In genomic region chr14:21868442-21869046, GRCh38 we compare ENCODE assay signal across 9 cellular contexts.
DNase-seq lines count a peak whose midpoint lies in the region; ATAC-seq, FAIRE-seq and TF ChIP-seq lines count a peak whose summit lies in the region.
"Had no signal": no experiment of that assay in that cellular context is flagged by ENCODE, and none has a peak within 500 bp of the region (broad histone marks: within the 10 kb centered on the region; RNA-seq: fewer than 3 reads in every experiment).

No MANE protein-coding gene starts in this region.

- ATAC-seq in stimulated activated effector memory CD8-positive, alpha-beta T cell treated with anti-CD3 and anti-CD28 coated beads, Interleukin-12 subunit alpha, Interleukin-12 subunit beta, amount 100 ng/mL, for 72 hours, result peak; percentile 98
- no peak for ATAC-seq in HG03571 (IDR thresholded peaks at IDR 0.05; ENCODE audit: unreplicated experiment)

- H3K27me3 Mint-ChIP-seq in activated CD4-positive, alpha-beta T cell treated with anti-CD3 and anti-CD28 coated beads, Interleukin-2, amount 10 ng/mL, durations not matched to agents 24 days and 14 days, result peaks cover 4% of the 10 kb centered on the region
- H3K27me3 Mint-ChIP-seq: dendritic cell treated with granulocyte-macrophage colony-stimulating factor and Interleukin-4, amounts not matched to agents 40 ng/mL and 50 ng/mL, for 4 days had no signal

- peak; percentile 30 for DNase-seq in EL
- peak; percentile 4 for DNase-seq in H54 (ENCODE audit: insufficient read length, low spot score)
- DNase-seq in NCI-H2171 treated with DMSO at 0.1 percent for 48 hours (lab: John Stamatoyannopoulos, UW), result peak; percentile 81
- DNase-seq in activated CD4-positive, alpha-beta T cell treated with anti-CD3 and anti-CD28 coated beads, Interleukin-2, amount 10 ng/mL, durations not matched to agents 24 days and 14 days, result peak; percentile 94
- peak; percentile 89 for DNase-seq in dermis blood vessel endothelial cell
- peak; percentile 40 for DNase-seq in myocyte (ENCODE audit: low read depth)
- DNase-seq in stimulated activated effector memory CD8-positive, alpha-beta T cell treated with anti-CD3 and anti-CD28 coated beads, Interleukin-12 subunit alpha, Interleukin-12 subunit beta, amount 100 ng/mL, for 72 hours (ENCODE audit: low spot score in 2 of 2), result peak; percentile 57 to 82

- no peaks in the 10 kb centered on the region for H3K9me3 Mint-ChIP-seq in activated CD4-positive, alpha-beta T cell treated with anti-CD3 and anti-CD28 coated beads, Interleukin-2, amount 10 ng/mL, durations not matched to agents 24 days and 14 days
- H3K9me3 Mint-ChIP-seq in stimulated activated effector memory CD8-positive, alpha-beta T cell treated with anti-CD3 and anti-CD28 coated beads, Interleukin-12 subunit alpha, Interleukin-12 subunit beta, amount 100 ng/mL, for 72 hours, result peaks cover 3% of the 10 kb centered on the region
- H3K9me3 Mint-ChIP-seq: dendritic cell treated with granulocyte-macrophage colony-stimulating factor and Interleukin-4, amounts not matched to agents 40 ng/mL and 50 ng/mL, for 4 days had no signal

- peaks cover 22% of the 10 kb centered on the region for H3K4me1 Mint-ChIP-seq in activated CD4-positive, alpha-beta T cell treated with anti-CD3 and anti-CD28 coated beads, Interleukin-2, amount 10 ng/mL, durations not matched to agents 24 days and 14 days
- no peaks in the 10 kb centered on the region for H3K4me1 Mint-ChIP-seq in stimulated activated effector memory CD8-positive, alpha-beta T cell treated with anti-CD3 and anti-CD28 coated beads, Interleukin-12 subunit alpha, Interleukin-12 subunit beta, amount 100 ng/mL, for 72 hours

- no peak for FAIRE-seq in H54 (lab: Jason Lieb, UNC)

- peak overlapping the region; percentile 69 for H3K27ac Mint-ChIP-seq in activated CD4-positive, alpha-beta T cell treated with anti-CD3 and anti-CD28 coated beads, Interleukin-2, amount 10 ng/mL, durations not matched to agents 24 days and 14 days
- peak overlapping the region; percentile 43 for H3K27ac Mint-ChIP-seq in stimulated activated effector memory CD8-positive, alpha-beta T cell treated with anti-CD3 and anti-CD28 coated beads, Interleukin-12 subunit alpha, Interleukin-12 subunit beta, amount 100 ng/mL, for 72 hours
- H3K27ac Mint-ChIP-seq: dendritic cell treated with granulocyte-macrophage colony-stimulating factor and Interleukin-4, amounts not matched to agents 40 ng/mL and 50 ng/mL, for 4 days had no signal

- TF ChIP-seq POLR2A in H54 (IDR thresholded peaks at IDR 0.05; ENCODE audit: low read depth, low read length), result no peak

- peak overlapping the region; percentile 67 for H3K4me3 Mint-ChIP-seq in activated CD4-positive, alpha-beta T cell treated with anti-CD3 and anti-CD28 coated beads, Interleukin-2, amount 10 ng/mL, durations not matched to agents 24 days and 14 days
- H3K4me3 Mint-ChIP-seq in stimulated activated effector memory CD8-positive, alpha-beta T cell treated with anti-CD3 and anti-CD28 coated beads, Interleukin-12 subunit alpha, Interleukin-12 subunit beta, amount 100 ng/mL, for 72 hours, result peak overlapping the region; percentile 41
- H3K4me3 Mint-ChIP-seq: dendritic cell treated with granulocyte-macrophage colony-stimulating factor and Interleukin-4, amounts not matched to agents 40 ng/mL and 50 ng/mL, for 4 days had no signal

- intact Hi-C loops in activated CD4-positive, alpha-beta T cell treated with anti-CD3 and anti-CD28 coated beads, Interleukin-2, amount 10 ng/mL, durations not matched to agents 24 days and 14 days (cut with micrococcal nuclease), result loop anchor here (1.0 to 5.0 kb wide), 2 partner anchors 689 to 702 kb away; no protein-coding TSS in a partner anchor

- H3K36me3 Mint-ChIP-seq in activated CD4-positive, alpha-beta T cell treated with anti-CD3 and anti-CD28 coated beads, Interleukin-2, amount 10 ng/mL, durations not matched to agents 24 days and 14 days (ENCODE audit: low read depth), result no peaks in the 10 kb centered on the region
- peaks cover 21% of the 10 kb centered on the region for H3K36me3 Mint-ChIP-seq in stimulated activated effector memory CD8-positive, alpha-beta T cell treated with anti-CD3 and anti-CD28 coated beads, Interleukin-12 subunit alpha, Interleukin-12 subunit beta, amount 100 ng/mL, for 72 hours

Comparison
In these comparisons a context has a peak if more than half of its experiments do, and no peak if none do; other contexts are left out.
1. DNase-seq: peak in every context shown above with its lines; median percentile 94 in activated CD4-positive, alpha-beta T cell treated with anti-CD3 and anti-CD28 coated beads, Interleukin-2, amount 10 ng/mL, durations not matched to agents 24 days and 14 days; 89 in dermis blood vessel endothelial cell; 81 in NCI-H2171 treated with DMSO at 0.1 percent for 48 hours; 70 in stimulated activated effector memory CD8-positive, alpha-beta T cell treated with anti-CD3 and anti-CD28 coated beads, Interleukin-12 subunit alpha, Interleukin-12 subunit beta, amount 100 ng/mL, for 72 hours; 40 in myocyte; 30 in EL; 4 in H54.